ENCODE assay signal across 8 cellular contexts in genomic region chr14:105797546-105797945, GRCh38.
"Had no signal": no experiment of that assay in that cellular context is flagged by ENCODE, and none has a peak within 500 bp of the region (broad histone marks: within the 10 kb centered on the region; RNA-seq: fewer than 3 reads in every experiment).

No MANE protein-coding gene starts in this region.

- FAIRE-seq: G401.6, GM12878, GM12891, GM12892, GM18507, GM19239 had no signal

- ATAC-seq: GM12878 had no signal

- H3K4me3 ChIP-seq: GM12878 had no signal

- DNase-seq: GDM1, GF-D8 had no signal
